ENCODE assay signal across 8 cellular contexts in genomic region chr4:6917445-6918241, GRCh38. TPM values are rescaled to one million over a fixed set of nuclear protein-coding genes. Genes with fewer than 3 reads are reported as not detected.
DNase-seq lines count a peak whose midpoint lies in the region; ATAC-seq and TF ChIP-seq lines count a peak whose summit lies in the region.

No MANE protein-coding gene starts in this region.

- TF ChIP-seq CTCF in GM12872 (IDR thresholded peaks at IDR 0.05; ENCODE audit: insufficient read depth, low read depth, low read length) (peak; percentile 79), esophagus muscularis mucosa (IDR thresholded peaks at IDR 0.05) (peak; percentile 38 to 68 (median 39)), neural cell (IDR thresholded peaks at IDR 0.05; ENCODE audit: poor library complexity, severe bottlenecking) (peak; percentile 36)

- peak; percentile 63 for TF ChIP-seq EP300 in esophagus muscularis mucosa (IDR thresholded peaks at IDR 0.05)
- no peak for TF ChIP-seq EP300 in neural cell (conservative IDR thresholded peaks at IDR 0.05; ENCODE audit: poor library complexity, severe bottlenecking)

- H3K27ac ChIP-seq in esophagus muscularis mucosa (replicated peaks in 1 of 4) = peak overlapping the region; percentile 64 to 78 (median 72)
- H3K27ac ChIP-seq in neural cell (ENCODE audit: low read length) = no peak overlapping the region

- H3K27ac Mint-ChIP-seq in activated CD4-positive, alpha-beta T cell treated with anti-CD3 and anti-CD28 coated beads, Interleukin-2, amount 10 ng/mL, durations not matched to agents 7 days and 5 days = peak overlapping the region; percentile 93

- H3F3A ChIP-seq in neural cell (ENCODE audit: insufficient read depth, low read length, poor library complexity, severe bottlenecking) = no peaks in the 10 kb centered on the region

- H2AFZ ChIP-seq in neural cell (ENCODE audit: low read depth, low read length) = no peak overlapping the region

- peak overlapping the region; percentile 49 for H3K4me3 Mint-ChIP-seq in activated CD4-positive, alpha-beta T cell treated with anti-CD3 and anti-CD28 coated beads, Interleukin-2, amount 10 ng/mL, durations not matched to agents 7 days and 5 days

- DNase-seq in NCI-H187 treated with DMSO at 0.1 percent for 48 hours (lab: John Stamatoyannopoulos, UW) (peak; percentile 45), esophagus muscularis mucosa (ENCODE audit: extremely low spot score) (peak; percentile 94), inferior parietal cortex (ENCODE audit: extremely low spot score) (no peak)
- DNase-seq in activated CD4-positive, alpha-beta T cell treated with anti-CD3 and anti-CD28 coated beads, Interleukin-2, amount 10 ng/mL, durations not matched to agents 7 days and 5 days = peak; percentile 49

- no peaks in the 10 kb centered on the region for H4K20me1 ChIP-seq in neural cell (ENCODE audit: insufficient read depth)

- no peaks in the 10 kb centered on the region for H3K9me2 ChIP-seq in neural cell (ENCODE audit: insufficient read depth, low read length)

- H3K4me1 Mint-ChIP-seq in activated CD4-positive, alpha-beta T cell treated with anti-CD3 and anti-CD28 coated beads, Interleukin-2, amount 10 ng/mL, durations not matched to agents 7 days and 5 days = peaks cover 71% of the 10 kb centered on the region

- POLR2A ChIA-PET in activated CD4-positive, alpha-beta T cell treated with anti-CD3 and anti-CD28 coated beads, Interleukin-2, amount 10 ng/mL, durations not matched to agents 7 days and 5 days (lab: Charles Lee) = interaction anchor here (0.6 kb wide), 1 partner anchor 1253 kb away, joined by 3 read pairs; no protein-coding TSS in a partner anchor

- peak overlapping the region in 2 of 4 donors; percentile 13 to 29 for H3K4me3 ChIP-seq in esophagus muscularis mucosa
- H3K4me3 ChIP-seq in neural cell (ENCODE audit: low read length) = no peak overlapping the region

- CTCF ChIA-PET in activated CD4-positive, alpha-beta T cell treated with anti-CD3 and anti-CD28 coated beads, Interleukin-2, amount 10 ng/mL, durations not matched to agents 7 days and 5 days (lab: Charles Lee) = interaction anchor here (0.9 to 2.7 kb wide), 5 partner anchors 10 to 125 kb away, joined by 3 to 15 read pairs (median 3); partner anchors contain the start of gene TADA2B

- TF ChIP-seq RAD21 in neural cell (conservative IDR thresholded peaks at IDR 0.05) = no peak

- H3K4me1 ChIP-seq in esophagus muscularis mucosa = peaks cover 25 to 67% (median 42%) of the 10 kb centered on the region in 4 donors

- no peak for TF ChIP-seq POLR2A in esophagus muscularis mucosa (IDR thresholded peaks at IDR 0.05; ENCODE audit: low read depth)

- H3K4me2 ChIP-seq in neural cell (ENCODE audit: low read length) = no peak overlapping the region

- intact Hi-C loops in esophagus muscularis mucosa (cut with DNase I) = no loop called here

- H3K9ac ChIP-seq in neural cell (ENCODE audit: low read length) = no peak overlapping the region

- 42% methylated on average over 18 of the region's 18 CpGs for WGBS in esophagus muscularis mucosa

- no peaks in the 10 kb centered on the region for H3K9me3 Mint-ChIP-seq in activated CD4-positive, alpha-beta T cell treated with anti-CD3 and anti-CD28 coated beads, Interleukin-2, amount 10 ng/mL, durations not matched to agents 7 days and 5 days

- no peaks in the 10 kb centered on the region for H3K27me3 ChIP-seq in esophagus muscularis mucosa
- no peaks in the 10 kb centered on the region for H3K27me3 ChIP-seq in neural cell (ENCODE audit: insufficient read depth, low read depth, low read length)

- peaks cover 4% of the 10 kb centered on the region for H3K79me2 ChIP-seq in neural cell (replicated peaks; ENCODE audit: insufficient read depth, low read length)

- H3K27me3 Mint-ChIP-seq in activated CD4-positive, alpha-beta T cell treated with anti-CD3 and anti-CD28 coated beads, Interleukin-2, amount 10 ng/mL, durations not matched to agents 7 days and 5 days = no peaks in the 10 kb centered on the region

- ATAC-seq in HG02759 (IDR thresholded peaks at IDR 0.05; ENCODE audit: unreplicated experiment) = peak; percentile 84
- ATAC-seq in GM19328 (IDR thresholded peaks at IDR 0.05; ENCODE audit: unreplicated experiment) = no peak

- H3K9me3 ChIP-seq in esophagus muscularis mucosa = no peaks in the 10 kb centered on the region
- no peaks in the 10 kb centered on the region for H3K9me3 ChIP-seq in neural cell (ENCODE audit: low read length)

- peaks cover 2% of the 10 kb centered on the region for H3K36me3 Mint-ChIP-seq in activated CD4-positive, alpha-beta T cell treated with anti-CD3 and anti-CD28 coated beads, Interleukin-2, amount 10 ng/mL, durations not matched to agents 7 days and 5 days (ENCODE audit: low read depth)

- H3K36me3 ChIP-seq in esophagus muscularis mucosa (no peaks in the 10 kb centered on the region), neural cell (ENCODE audit: insufficient read depth, low read length) (no peaks in the 10 kb centered on the region)

TF ChIP-seq in neural cell, 6 proteins besides CTCF, POLR2A, EP300 and RAD21:
- TF ChIP-seq SMC3 (conservative IDR thresholded peaks at IDR 0.05; ENCODE audit: poor library complexity) (no peak), EZH2 (IDR thresholded peaks at IDR 0.05; ENCODE audit: borderline replicate concordance, insufficient read depth, low read length, poor library complexity, severe bottlenecking) (no peak), MXI1 (conservative IDR thresholded peaks at IDR 0.05; ENCODE audit: poor library complexity, severe bottlenecking) (no peak), TAF1 (IDR thresholded peaks at IDR 0.05; ENCODE audit: low read depth) (no peak), POLR2AphosphoS5 (IDR thresholded peaks at IDR 0.05) (no peak)
- TF ChIP-seq, protein P1, sequence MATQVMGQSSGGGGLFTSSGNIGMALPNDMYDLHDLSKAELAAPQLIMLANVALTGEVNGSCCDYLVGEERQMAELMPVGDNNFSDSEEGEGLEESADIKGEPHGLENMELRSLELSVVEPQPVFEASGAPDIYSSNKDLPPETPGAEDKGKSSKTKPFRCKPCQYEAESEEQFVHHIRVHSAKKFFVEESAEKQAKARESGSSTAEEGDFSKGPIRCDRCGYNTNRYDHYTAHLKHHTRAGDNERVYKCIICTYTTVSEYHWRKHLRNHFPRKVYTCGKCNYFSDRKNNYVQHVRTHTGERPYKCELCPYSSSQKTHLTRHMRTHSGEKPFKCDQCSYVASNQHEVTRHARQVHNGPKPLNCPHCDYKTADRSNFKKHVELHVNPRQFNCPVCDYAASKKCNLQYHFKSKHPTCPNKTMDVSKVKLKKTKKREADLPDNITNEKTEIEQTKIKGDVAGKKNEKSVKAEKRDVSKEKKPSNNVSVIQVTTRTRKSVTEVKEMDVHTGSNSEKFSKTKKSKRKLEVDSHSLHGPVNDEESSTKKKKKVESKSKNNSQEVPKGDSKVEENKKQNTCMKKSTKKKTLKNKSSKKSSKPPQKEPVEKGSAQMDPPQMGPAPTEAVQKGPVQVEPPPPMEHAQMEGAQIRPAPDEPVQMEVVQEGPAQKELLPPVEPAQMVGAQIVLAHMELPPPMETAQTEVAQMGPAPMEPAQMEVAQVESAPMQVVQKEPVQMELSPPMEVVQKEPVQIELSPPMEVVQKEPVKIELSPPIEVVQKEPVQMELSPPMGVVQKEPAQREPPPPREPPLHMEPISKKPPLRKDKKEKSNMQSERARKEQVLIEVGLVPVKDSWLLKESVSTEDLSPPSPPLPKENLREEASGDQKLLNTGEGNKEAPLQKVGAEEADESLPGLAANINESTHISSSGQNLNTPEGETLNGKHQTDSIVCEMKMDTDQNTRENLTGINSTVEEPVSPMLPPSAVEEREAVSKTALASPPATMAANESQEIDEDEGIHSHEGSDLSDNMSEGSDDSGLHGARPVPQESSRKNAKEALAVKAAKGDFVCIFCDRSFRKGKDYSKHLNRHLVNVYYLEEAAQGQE (IDR thresholded peaks at IDR 0.05; ENCODE audit: borderline replicate concordance) = no peak
TF ChIP-seq in neural cell: peak in this region for 0.

RNA-seq across cellular contexts. Expression of gene TBC1D14, which starts 8.0 kb away (rescaled TPM):
- total RNA-seq in activated CD4-positive, alpha-beta T cell treated with anti-CD3 and anti-CD28 coated beads, Interleukin-2, amount 10 ng/mL, durations not matched to agents 7 days and 5 days = 10 to 100 TPM; 50.1 to 50.2 TPM
- 10 to 100 TPM; 37.0 to 49.4 (median 44.2) TPM for total RNA-seq in esophagus muscularis mucosa
- 125 and 133 TPM in 2 replicates for polyA plus RNA-seq in neural cell
- 172 and 178 TPM in 2 replicates for polyA minus RNA-seq in neural cell
